In genomic region chr18:78543201-78543725, GRCh38 we compare ENCODE assay signal across 30 cellular contexts.
"Had no signal": no experiment of that assay in that cellular context is flagged by ENCODE, and none has a peak within 500 bp of the region (broad histone marks: within the 10 kb centered on the region; RNA-seq: fewer than 3 reads in every experiment).

No MANE protein-coding gene starts in this region.

- H3K27me3 ChIP-seq: heart right ventricle, left lung, ovary, testis, tibial nerve, upper lobe of left lung, uterus had no signal

- H3K27me3 Mint-ChIP-seq: stimulated activated memory B cell treated with anti-CD40 and anti-IgM and Interleukin-4, amounts not matched to agents 10 μg/mL and 1 μg/mL and 100 μg/mL, for 72 hours had no signal

- H3K27ac ChIP-seq: coronary artery, left lung, ovary, testis, uterus had no signal

- H3K36me3 Mint-ChIP-seq: naive thymus-derived CD4-positive, alpha-beta T cell; stimulated activated memory B cell treated with anti-CD40 and anti-IgM and Interleukin-4, amounts not matched to agents 10 μg/mL and 1 μg/mL and 100 μg/mL, for 72 hours had no signal

- H3K4me1 Mint-ChIP-seq: stimulated activated memory B cell treated with anti-CD40 and anti-IgM and Interleukin-4, amounts not matched to agents 10 μg/mL and 1 μg/mL and 100 μg/mL, for 72 hours had no signal

- H3K27ac Mint-ChIP-seq: naive thymus-derived CD4-positive, alpha-beta T cell; nephron progenitor cell; progenitor cell of endocrine pancreas; stimulated activated memory B cell treated with anti-CD40 and anti-IgM and Interleukin-4, amounts not matched to agents 10 μg/mL and 1 μg/mL and 100 μg/mL, for 72 hours had no signal

- DNase-seq: dermis blood vessel endothelial cell; effector memory CD4-positive, alpha-beta T cell; erythroblast; esophagus squamous epithelium; foreskin melanocyte; glutamatergic neuron; heart right ventricle; hippocampal formation; left cardiac atrium; left lung; mammary epithelial cell; mesendoderm; midbrain; naive thymus-derived CD4-positive, alpha-beta T cell; nephron progenitor cell; ovary; sigmoid colon; stimulated activated CD4-positive, alpha-beta T cell treated with anti-CD3 and anti-CD28 coated beads, Interleukin-2, amount 100 ng/mL, for 24 hours; stimulated activated CD4-positive, alpha-beta T cell treated with anti-CD3 and anti-CD28 coated beads, Interleukin-4, amount 100 ng/mL, for 4 hours; stimulated activated naive CD8-positive, alpha-beta T cell treated with anti-CD3 and anti-CD28 coated beads, Interleukin-15, Interleukin-2, amounts not matched to agents 100 U/mL and 50 U/mL, for 24 hours; substantia nigra; testis; upper lobe of left lung; uterus had no signal

- ATAC-seq: naive thymus-derived CD4-positive, alpha-beta T cell; stimulated activated memory B cell treated with anti-CD40 and anti-IgM and Interleukin-4, amounts not matched to agents 10 μg/mL and 1 μg/mL and 100 μg/mL, for 72 hours; stimulated activated naive CD8-positive, alpha-beta T cell treated with anti-CD3 and anti-CD28 coated beads, Interleukin-15, Interleukin-2, amounts not matched to agents 100 U/mL and 50 U/mL, for 24 hours had no signal

- H3K9me3 ChIP-seq: esophagus squamous epithelium, heart right ventricle, ovary, sigmoid colon, testis, tibial nerve, upper lobe of left lung, uterus had no signal

- FAIRE-seq: endometrium, islet of Langerhans had no signal

- H3K36me3 ChIP-seq: esophagus squamous epithelium, heart right ventricle, left lung, ovary, sigmoid colon, tibial nerve, upper lobe of left lung, uterus had no signal

- H3K4me3 Mint-ChIP-seq: naive thymus-derived CD4-positive, alpha-beta T cell; nephron progenitor cell; stimulated activated memory B cell treated with anti-CD40 and anti-IgM and Interleukin-4, amounts not matched to agents 10 μg/mL and 1 μg/mL and 100 μg/mL, for 72 hours had no signal

- H3K4me3 ChIP-seq: coronary artery, esophagus squamous epithelium, heart right ventricle, left lung, ovary, sigmoid colon, testis, tibial nerve, upper lobe of left lung, uterus had no signal

- H3K4me1 ChIP-seq: uterus had no signal
